14 cellular contexts compared by ENCODE assay signal in genomic region chr1:64536836-64537490, GRCh38.
A peak's percentile ranks its signal among the peaks of the same experiment; 100 is the strongest.
DNase-seq lines count a peak whose midpoint lies in the region; TF ChIP-seq lines count a peak whose summit lies in the region.
"Had no signal": no experiment of that assay in that cellular context is flagged by ENCODE, and none has a peak within 500 bp of the region (broad histone marks: within the 10 kb centered on the region; RNA-seq: fewer than 3 reads in every experiment).

No MANE protein-coding gene starts in this region.

- peak; percentile 21 for DNase-seq in NCI-H146 (lab: John Stamatoyannopoulos, UW)
- DNase-seq in NCI-H146 treated with DMSO at 0.1 percent for 48 hours (lab: John Stamatoyannopoulos, UW; ENCODE audit: unreplicated experiment) = no peak
- DNase-seq in SK-N-DZ (ENCODE audit: low spot score) = peak; percentile 7
- no peak for DNase-seq in suprapubic skin (ENCODE audit: low spot score in 2 of 2)
- no peak for DNase-seq in GM10248 (ENCODE audit: extremely low spot score)
- DNase-seq in activated CD4-positive, alpha-beta T cell treated with anti-CD3 and anti-CD28 coated beads for 4 hours = no peak
- DNase-seq in NCI-H510A treated with DMSO at 0.1 percent for 48 hours (lab: John Stamatoyannopoulos, UW) = no peak
- DNase-seq: activated B cell treated with CpG ODN at 0.5 μM for 24 hours; effector memory CD8-positive, alpha-beta T cell; gastrocnemius medialis; HFFc6; stimulated activated CD4-positive, alpha-beta T cell treated with anti-CD3 and anti-CD28 coated beads, Interleukin-4, amount 100 ng/mL, for 1 hour; SW 1271 had no signal

- TF ChIP-seq RAD21 in liver (IDR thresholded peaks at IDR 0.05) = peak; percentile 21 to 38

- H3K4me1 ChIP-seq in liver (ENCODE audit: control insufficient read depth in 4 of 4, insufficient read depth in 4 of 4, low read length in 3 of 4) (peaks cover 2 to 29% (median 22%) of the 10 kb centered on the region in 4 donors), suprapubic skin (peaks cover 28% of the 10 kb centered on the region)

- POLR2A ChIA-PET in GM10248 (lab: Yijun Ruan, JAX) = no interaction called here

- no peak for TF ChIP-seq EP300 in suprapubic skin (IDR thresholded peaks at IDR 0.05)

- H3K9ac ChIP-seq in liver (ENCODE audit: low read depth in 1 of 2, low read length in 2 of 2) = peak overlapping the region in 1 of 2 donors; percentile 61

- H3K4me3 ChIP-seq in liver (ENCODE audit: low read depth in 1 of 3, low read length in 3 of 3) = peak overlapping the region in 2 of 3 donors; percentile 5 to 46
- H3K4me3 ChIP-seq in suprapubic skin = no peak overlapping the region
- H3K4me3 ChIP-seq: gastrocnemius medialis had no signal

- H3K36me3 ChIP-seq in liver (ENCODE audit: control insufficient read depth in 4 of 4, insufficient read depth in 3 of 4, low read depth in 1 of 4, low read length in 3 of 4) (no peaks in the 10 kb centered on the region), suprapubic skin (no peaks in the 10 kb centered on the region)
- H3K36me3 ChIP-seq: gastrocnemius medialis had no signal

- TF ChIP-seq CTCF in liver (IDR thresholded peaks at IDR 0.05; ENCODE audit: low read depth, low read length, missing input control) (no peak), suprapubic skin (IDR thresholded peaks at IDR 0.05) (no peak), GM10248 (IDR thresholded peaks at IDR 0.05; ENCODE audit: control extremely low read depth, extremely low read depth, low read depth, missing control alignments) (no peak)

- H3K9me3 ChIP-seq in liver (ENCODE audit: control insufficient read depth in 4 of 4, low read length in 3 of 4) (peaks cover 2 to 7% (median 3%) of the 10 kb centered on the region in 4 donors), suprapubic skin (no peaks in the 10 kb centered on the region)
- H3K9me3 ChIP-seq: gastrocnemius medialis had no signal

- 34% methylated on average over 8 of the region's 8 CpGs for WGBS in liver
- WGBS in suprapubic skin = 79% methylated on average over 8 of the region's 8 CpGs

- no peak for TF ChIP-seq POLR2A in suprapubic skin (IDR thresholded peaks at IDR 0.05)

- CTCF ChIA-PET in GM10248 (lab: Yijun Ruan, JAX) = interaction anchor here (0.9 kb wide), 1 partner anchor 36 kb away, joined by 3 read pairs; no protein-coding TSS in a partner anchor

- H3K27me3 ChIP-seq in liver (ENCODE audit: control insufficient read depth in 4 of 4, insufficient read depth in 4 of 4, low read length in 3 of 4) (no peaks in the 10 kb centered on the region), suprapubic skin (no peaks in the 10 kb centered on the region)
- H3K27me3 ChIP-seq: gastrocnemius medialis had no signal

- peak overlapping the region; percentile 75 to 80 for H3K27ac ChIP-seq in liver (ENCODE audit: low read depth in 1 of 2, low read length in 2 of 2)
- H3K27ac ChIP-seq in suprapubic skin = peak overlapping the region; percentile 40
- H3K27ac ChIP-seq: gastrocnemius medialis had no signal

TF ChIP-seq in liver, 16 proteins besides CTCF, POLR2A, EP300 and RAD21:
- TF ChIP-seq YY1 (IDR thresholded peaks at IDR 0.05) (no peak), RXRA (IDR thresholded peaks at IDR 0.05) (peak; percentile 85 to 88), TAF1 (conservative IDR thresholded peaks at IDR 0.05) (peak; percentile 18), HNF4A (conservative IDR thresholded peaks at IDR 0.05) (peak; percentile 89 to 94), NR2F2 (IDR thresholded peaks at IDR 0.05) (peak; percentile 54), ZBTB33 (IDR thresholded peaks at IDR 0.05) (no peak), EGR1 (IDR thresholded peaks at IDR 0.05; ENCODE audit: low read depth in 2 of 2) (peak; percentile 26 to 36), JUND (IDR thresholded peaks at IDR 0.05) (peak; percentile 69 to 84), HNF4G (IDR thresholded peaks at IDR 0.05) (peak; percentile 79), FOXA2 (IDR thresholded peaks at IDR 0.05) (peak; percentile 74), GABPA (IDR thresholded peaks at IDR 0.05 in 1 of 2, conservative IDR thresholded peaks at IDR 0.05 in 1 of 2) (no peak), REST (IDR thresholded peaks at IDR 0.05) (peak; percentile 53), MAX (IDR thresholded peaks at IDR 0.05) (peak; percentile 55), FOXA1 (IDR thresholded peaks at IDR 0.05) (peak; percentile 64), SP1 (IDR thresholded peaks at IDR 0.05) (peak; percentile 96), ATF3 (IDR thresholded peaks at IDR 0.05) (peak; percentile 59)

Comparison
In these comparisons a context has a peak if more than half of its experiments do, and no peak if none do; other contexts are left out.
1. DNase-seq: peak in NCI-H146 (single experiment) and SK-N-DZ (single experiment); none in NCI-H146 treated with DMSO at 0.1 percent for 48 hours (single experiment), suprapubic skin (0 of 2), GM10248 (single experiment), activated CD4-positive, alpha-beta T cell treated with anti-CD3 and anti-CD28 coated beads for 4 hours (0 of 2) and NCI-H510A treated with DMSO at 0.1 percent for 48 hours (single experiment).